8 cellular contexts compared by ENCODE assay signal in the genomic region with DNA sequence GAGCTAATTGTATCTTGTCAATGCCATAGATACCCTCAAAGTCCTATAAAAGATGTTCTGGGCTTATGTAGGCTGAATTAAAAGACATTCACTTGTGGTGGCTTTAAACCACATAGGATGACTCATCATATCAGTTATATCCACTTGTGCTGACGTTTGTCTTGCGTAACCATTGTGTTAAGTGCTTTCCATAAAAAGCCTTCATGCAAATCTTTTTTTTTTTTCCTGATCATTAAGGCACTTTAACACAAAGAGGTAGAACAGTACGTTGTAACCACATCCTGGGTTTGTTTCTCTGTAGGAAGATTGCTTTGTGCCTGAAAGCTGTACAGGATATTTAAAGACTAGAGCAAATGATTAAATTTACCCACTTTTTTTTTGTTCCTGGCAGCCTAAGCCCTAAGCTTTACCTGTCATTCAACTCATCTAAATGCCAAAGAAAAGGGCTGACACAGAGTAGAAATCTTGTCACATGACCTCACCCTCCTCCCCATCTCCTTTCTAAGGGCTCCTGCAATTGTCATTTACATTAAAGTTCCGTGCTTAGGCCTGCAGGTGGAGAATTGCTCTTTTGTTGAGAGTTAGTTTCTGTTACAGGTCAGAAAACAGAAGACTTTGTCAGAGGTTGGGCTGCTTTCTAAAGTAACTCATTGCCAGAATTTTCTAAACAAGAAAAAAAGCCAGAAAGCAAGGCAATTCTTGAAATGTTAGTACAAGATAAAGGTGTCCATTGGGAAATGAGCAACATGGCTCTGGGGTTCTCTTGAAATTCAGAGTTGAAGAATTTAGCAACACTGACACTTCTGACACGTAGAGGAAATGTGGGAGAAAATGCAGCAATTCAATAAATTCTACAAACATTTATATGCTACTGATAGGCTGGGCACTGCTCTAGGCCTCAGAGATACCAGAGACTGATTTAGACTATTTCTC.
DNase-seq lines count a peak whose midpoint lies in the region; ATAC-seq and TF ChIP-seq lines count a peak whose summit lies in the region.

No MANE protein-coding gene starts in this region.

- no peaks in the 10 kb centered on the region for H3K9me3 ChIP-seq in breast epithelium

- no peak overlapping the region for H3K27ac ChIP-seq in breast epithelium

- no peaks in the 10 kb centered on the region for H3K36me3 Mint-ChIP-seq in MCF 10A (ENCODE audit: insufficient read depth, unreplicated experiment)
- no peaks in the 10 kb centered on the region for H3K36me3 Mint-ChIP-seq in T-helper 1 cell treated with Interleukin-12 subunit alpha and Interleukin-12 subunit beta and Interleukin-4 antibody, amounts not matched to agents 30 μg/mL and 1 μg/mL, for 36 hours (ENCODE audit: low read depth)

- BruUV-seq in MCF 10A (replicated peaks; lab: Mats Ljungman, UMichigan), result no TSS peak

- H3K4me1 ChIP-seq in breast epithelium, result no peaks in the 10 kb centered on the region

- no peak overlapping the region for H3K4me3 Mint-ChIP-seq in MCF 10A (ENCODE audit: unreplicated experiment)
- peak overlapping the region; percentile 43 for H3K4me3 Mint-ChIP-seq in T-helper 1 cell treated with Interleukin-12 subunit alpha and Interleukin-12 subunit beta and Interleukin-4 antibody, amounts not matched to agents 30 μg/mL and 1 μg/mL, for 36 hours

- POLR2A ChIA-PET in MCF 10A (lab: Yijun Ruan, JAX), result interaction anchor here (0.6 to 1.4 kb wide), 3 partner anchors 44 to 1247 kb away, joined by 3 to 5 read pairs (median 3); no protein-coding TSS in a partner anchor

- no peak for TF ChIP-seq POLR2A in breast epithelium (IDR thresholded peaks at IDR 0.05)

- H3K27me3 ChIP-seq in breast epithelium, result no peaks in the 10 kb centered on the region

- ATAC-seq in HG02759 (IDR thresholded peaks at IDR 0.05; ENCODE audit: unreplicated experiment), result peak; percentile 83
- no peak for ATAC-seq in GM18502 (IDR thresholded peaks at IDR 0.05; ENCODE audit: poor library complexity, unreplicated experiment)

- CTCF ChIA-PET in MCF 10A (lab: Yijun Ruan, JAX), result interaction anchor here (0.7 kb wide), 1 partner anchor 413 kb away, joined by 3 read pairs; no protein-coding TSS in a partner anchor

- intact Hi-C loops in MCF 10A (cut with micrococcal nuclease) (loop anchor here (10.0 kb wide), 1 partner anchor 199 kb away; no protein-coding TSS in a partner anchor), breast epithelium (cut with DNase I; ENCODE audit: low total_unique reads) (no loop called here)

- peaks cover 18% of the 10 kb centered on the region for H3K4me1 Mint-ChIP-seq in MCF 10A (ENCODE audit: insufficient read depth, unreplicated experiment)
- H3K4me1 Mint-ChIP-seq in T-helper 1 cell treated with Interleukin-12 subunit alpha and Interleukin-12 subunit beta and Interleukin-4 antibody, amounts not matched to agents 30 μg/mL and 1 μg/mL, for 36 hours (ENCODE audit: low read depth), result peaks cover 30% of the 10 kb centered on the region

- TF ChIP-seq CTCF in MCF 10A (IDR thresholded peaks at IDR 0.05; ENCODE audit: unreplicated experiment) (no peak), breast epithelium (IDR thresholded peaks at IDR 0.05) (no peak), fibroblast of mammary gland (conservative IDR thresholded peaks at IDR 0.05; ENCODE audit: control insufficient read depth, insufficient read depth, low read depth, low read length) (no peak), retinal pigment epithelial cell (conservative IDR thresholded peaks at IDR 0.05; ENCODE audit: low read depth, low read length) (peak; percentile 38)

- peak; percentile 95 for DNase-seq in MCF 10A (ENCODE audit: unreplicated experiment)
- no peak for DNase-seq in breast epithelium (ENCODE audit: low spot score in 2 of 2)
- DNase-seq in MV-4-11 (lab: John Stamatoyannopoulos, UW), result peak; percentile 97
- DNase-seq in fibroblast of mammary gland (ENCODE audit: low read depth), result peak; percentile 84
- DNase-seq in retinal pigment epithelial cell (ENCODE audit: low read depth), result peak; percentile 96

- H3K4me3 ChIP-seq in breast epithelium, result no peak overlapping the region
- no peak overlapping the region for H3K4me3 ChIP-seq in fibroblast of mammary gland (ENCODE audit: control insufficient read depth, low read depth, low read length)
- no peak overlapping the region for H3K4me3 ChIP-seq in retinal pigment epithelial cell (ENCODE audit: low read length)

- no peaks in the 10 kb centered on the region for H3K27me3 Mint-ChIP-seq in MCF 10A (ENCODE audit: insufficient read depth, unreplicated experiment)
- H3K27me3 Mint-ChIP-seq in T-helper 1 cell treated with Interleukin-12 subunit alpha and Interleukin-12 subunit beta and Interleukin-4 antibody, amounts not matched to agents 30 μg/mL and 1 μg/mL, for 36 hours (ENCODE audit: low read depth), result no peaks in the 10 kb centered on the region

- H3K36me3 ChIP-seq in breast epithelium, result no peaks in the 10 kb centered on the region

- H3K9me3 Mint-ChIP-seq in MCF 10A (ENCODE audit: unreplicated experiment), result no peaks in the 10 kb centered on the region
- no peaks in the 10 kb centered on the region for H3K9me3 Mint-ChIP-seq in T-helper 1 cell treated with Interleukin-12 subunit alpha and Interleukin-12 subunit beta and Interleukin-4 antibody, amounts not matched to agents 30 μg/mL and 1 μg/mL, for 36 hours

- H3K27ac Mint-ChIP-seq in MCF 10A (ENCODE audit: low read depth, unreplicated experiment), result peak overlapping the region; percentile 77
- H3K27ac Mint-ChIP-seq in T-helper 1 cell treated with Interleukin-12 subunit alpha and Interleukin-12 subunit beta and Interleukin-4 antibody, amounts not matched to agents 30 μg/mL and 1 μg/mL, for 36 hours, result peak overlapping the region; percentile 91

Comparison
In these comparisons a context has a peak if more than half of its experiments do, and no peak if none do; other contexts are left out.
1. DNase-seq: peak in MCF 10A (single experiment), MV-4-11 (single experiment), fibroblast of mammary gland (single experiment) and retinal pigment epithelial cell (single experiment); none in breast epithelium (0 of 2).